24 cellular contexts compared by ENCODE assay signal in the genomic region with DNA sequence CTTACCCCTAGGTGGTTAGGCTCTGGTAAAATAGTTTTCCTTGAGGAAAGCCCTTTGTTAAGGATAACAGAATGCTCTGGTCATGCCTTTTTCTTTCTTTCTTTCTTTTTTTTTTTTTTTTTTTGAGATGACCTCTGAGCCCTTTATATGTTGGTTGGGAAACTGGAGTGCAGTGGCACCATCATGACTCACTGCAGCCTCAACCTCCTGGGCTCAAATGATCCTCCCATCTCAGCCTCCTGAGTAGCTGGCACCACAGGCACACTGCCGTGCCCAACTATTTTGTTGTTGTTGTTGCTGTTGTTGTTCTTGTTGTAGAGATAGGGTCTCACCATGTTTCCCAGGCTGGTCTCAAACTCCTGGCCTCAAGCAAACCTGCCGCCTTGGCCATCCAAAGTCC. TPM values are rescaled to one million over a fixed set of nuclear protein-coding genes. Genes with fewer than 3 reads are reported as not detected.
DNase-seq lines count a peak whose midpoint lies in the region; ATAC-seq and TF ChIP-seq lines count a peak whose summit lies in the region.
"Had no signal": no experiment of that assay in that cellular context is flagged by ENCODE, and none has a peak within 500 bp of the region (broad histone marks: within the 10 kb centered on the region; RNA-seq: fewer than 3 reads in every experiment).

No MANE protein-coding gene starts in this region.

- H3K27me3 Mint-ChIP-seq in activated CD4-positive, alpha-beta T cell treated with anti-CD3 and anti-CD28 coated beads, Interleukin-2, amount 10 ng/mL, durations not matched to agents 24 days and 14 days, result no peaks in the 10 kb centered on the region
- no peaks in the 10 kb centered on the region for H3K27me3 Mint-ChIP-seq in CD4-positive, alpha-beta T cell
- no peaks in the 10 kb centered on the region for H3K27me3 Mint-ChIP-seq in activated T-helper 2 cell treated with anti-CD3 and anti-CD28 coated beads, Interferon-gamma antibody, Interleukin-2, Interleukin-4, amounts not matched to agents 10 μg/mL and 5 μg/mL and 100 μg/mL, durations not matched to agents 14 hours and 24 hours and 36 hours (ENCODE audit: low read depth)
- H3K27me3 Mint-ChIP-seq in naive B cell, result no peaks in the 10 kb centered on the region

- H3K36me3 Mint-ChIP-seq in activated CD4-positive, alpha-beta T cell treated with anti-CD3 and anti-CD28 coated beads, Interleukin-2, amount 10 ng/mL, durations not matched to agents 24 days and 14 days (ENCODE audit: low read depth), result peaks cover 52% of the 10 kb centered on the region
- H3K36me3 Mint-ChIP-seq in CD4-positive, alpha-beta T cell (ENCODE audit: low read depth), result peaks cover 92% of the 10 kb centered on the region
- H3K36me3 Mint-ChIP-seq in activated T-helper 2 cell treated with anti-CD3 and anti-CD28 coated beads, Interferon-gamma antibody, Interleukin-2, Interleukin-4, amounts not matched to agents 10 μg/mL and 5 μg/mL and 100 μg/mL, durations not matched to agents 14 hours and 24 hours and 36 hours (ENCODE audit: low read depth), result peaks cover 76% of the 10 kb centered on the region
- peaks cover 11 to 28% of the 10 kb centered on the region in 2 donors for H3K36me3 Mint-ChIP-seq in naive B cell

- no peak overlapping the region for H3K4me3 ChIP-seq in uterus
- H3K4me3 ChIP-seq: pancreas, upper lobe of left lung had no signal

- H3K36me3 ChIP-seq in uterus, result no peaks in the 10 kb centered on the region
- H3K36me3 ChIP-seq: BE2C, pancreas had no signal

- TF ChIP-seq CTCF in CD4-positive, alpha-beta T cell (IDR thresholded peaks at IDR 0.05), result no peak
- TF ChIP-seq CTCF in uterus (IDR thresholded peaks at IDR 0.05), result no peak

- no peaks in the 10 kb centered on the region for H3K4me1 ChIP-seq in uterus
- H3K4me1 ChIP-seq: BE2C, pancreas had no signal

- TF ChIP-seq POLR2A in uterus (IDR thresholded peaks at IDR 0.05), result no peak

- peak overlapping the region; percentile 26 for H3K27ac ChIP-seq in CD4-positive, alpha-beta T cell (ENCODE audit: low read depth, low read length)
- no peak overlapping the region for H3K27ac ChIP-seq in uterus
- H3K27ac ChIP-seq: HL-60, pancreas, upper lobe of left lung, VCaP had no signal

- ATAC-seq in CD4-positive, alpha-beta T cell (ENCODE audit: poor library complexity), result no peak
- ATAC-seq in naive B cell (ENCODE audit: low read depth in 2 of 2) (no peak), GM21737 (IDR thresholded peaks at IDR 0.05; ENCODE audit: unreplicated experiment) (no peak)
- ATAC-seq: left cardiac atrium, pancreas, PC-3, right cardiac atrium had no signal

- intact Hi-C loops in activated CD4-positive, alpha-beta T cell treated with anti-CD3 and anti-CD28 coated beads, Interleukin-2, amount 10 ng/mL, durations not matched to agents 24 days and 14 days (cut with micrococcal nuclease), result loop anchor here (2.0 to 5.0 kb wide), 2 partner anchors 41 to 61 kb away; partner anchors contain the start of gene CCM2
- intact Hi-C loops in CD4-positive, alpha-beta T cell (cut with DNase I, micrococcal nuclease), result no loop called here
- intact Hi-C loops in activated T-helper 2 cell treated with anti-CD3 and anti-CD28 coated beads, Interferon-gamma antibody, Interleukin-2, Interleukin-4, amounts not matched to agents 10 μg/mL and 5 μg/mL and 100 μg/mL, durations not matched to agents 14 hours and 24 hours and 36 hours (cut with micrococcal nuclease), result no loop called here
- intact Hi-C loops in uterus (cut with DNase I; ENCODE audit: low total_unique reads), result no loop called here

- CTCF ChIA-PET in CD4-positive, alpha-beta T cell (lab: Charles Lee), result no interaction called here

- no peaks in the 10 kb centered on the region for H3K9me3 Mint-ChIP-seq in activated CD4-positive, alpha-beta T cell treated with anti-CD3 and anti-CD28 coated beads, Interleukin-2, amount 10 ng/mL, durations not matched to agents 24 days and 14 days
- H3K9me3 Mint-ChIP-seq in CD4-positive, alpha-beta T cell, result no peaks in the 10 kb centered on the region
- H3K9me3 Mint-ChIP-seq in activated T-helper 2 cell treated with anti-CD3 and anti-CD28 coated beads, Interferon-gamma antibody, Interleukin-2, Interleukin-4, amounts not matched to agents 10 μg/mL and 5 μg/mL and 100 μg/mL, durations not matched to agents 14 hours and 24 hours and 36 hours, result no peaks in the 10 kb centered on the region
- no peaks in the 10 kb centered on the region for H3K9me3 Mint-ChIP-seq in naive B cell
- H3K9me3 Mint-ChIP-seq: nephron had no signal

- H3K9me3 ChIP-seq in CD4-positive, alpha-beta T cell (ENCODE audit: control insufficient read depth, low read length), result no peaks in the 10 kb centered on the region
- H3K9me3 ChIP-seq in uterus, result no peaks in the 10 kb centered on the region
- H3K9me3 ChIP-seq: BE2C, pancreas, upper lobe of left lung had no signal

- no peak for DNase-seq in activated CD4-positive, alpha-beta T cell treated with anti-CD3 and anti-CD28 coated beads, Interleukin-2, amount 10 ng/mL, durations not matched to agents 24 days and 14 days
- DNase-seq in activated CD4-positive, alpha-beta T cell treated with anti-CD3 and anti-CD28 coated beads for 4 hours, result no peak
- no peak for DNase-seq in CD4-positive, alpha-beta T cell
- no peak for DNase-seq in activated T-helper 2 cell treated with anti-CD3 and anti-CD28 coated beads, Interferon-gamma antibody, Interleukin-2, Interleukin-4, amounts not matched to agents 10 μg/mL and 5 μg/mL and 100 μg/mL, durations not matched to agents 14 hours and 24 hours and 36 hours (ENCODE audit: low spot score)
- no peak for DNase-seq in naive B cell
- no peak for DNase-seq in uterus
- DNase-seq in COR-L47 (lab: John Stamatoyannopoulos, UW), result no peak
- DNase-seq: activated CD4-positive, alpha-beta T cell treated with anti-CD3 and anti-CD28 coated beads, Interleukin-2, amount 50 U/mL, for 4 hours; BE2C; dermis blood vessel endothelial cell; EL; left cardiac atrium; mesendoderm; NCI-H2081; NCI-H446; pancreas; PC-3; right cardiac atrium; SIG-M5; upper lobe of left lung had no signal

- H3K27ac Mint-ChIP-seq in activated CD4-positive, alpha-beta T cell treated with anti-CD3 and anti-CD28 coated beads, Interleukin-2, amount 10 ng/mL, durations not matched to agents 24 days and 14 days, result peak overlapping the region; percentile 66
- peak overlapping the region; percentile 72 for H3K27ac Mint-ChIP-seq in CD4-positive, alpha-beta T cell
- peak overlapping the region; percentile 72 for H3K27ac Mint-ChIP-seq in activated T-helper 2 cell treated with anti-CD3 and anti-CD28 coated beads, Interferon-gamma antibody, Interleukin-2, Interleukin-4, amounts not matched to agents 10 μg/mL and 5 μg/mL and 100 μg/mL, durations not matched to agents 14 hours and 24 hours and 36 hours
- H3K27ac Mint-ChIP-seq in naive B cell, result peak overlapping the region in 5 of 6 donors; percentile 52 to 91 (median 67)
- H3K27ac Mint-ChIP-seq: nephron had no signal

- peaks cover 40% of the 10 kb centered on the region for H3K4me1 Mint-ChIP-seq in activated CD4-positive, alpha-beta T cell treated with anti-CD3 and anti-CD28 coated beads, Interleukin-2, amount 10 ng/mL, durations not matched to agents 24 days and 14 days
- peaks cover 70% of the 10 kb centered on the region for H3K4me1 Mint-ChIP-seq in CD4-positive, alpha-beta T cell (ENCODE audit: low read depth)
- H3K4me1 Mint-ChIP-seq in activated T-helper 2 cell treated with anti-CD3 and anti-CD28 coated beads, Interferon-gamma antibody, Interleukin-2, Interleukin-4, amounts not matched to agents 10 μg/mL and 5 μg/mL and 100 μg/mL, durations not matched to agents 14 hours and 24 hours and 36 hours (ENCODE audit: low read depth), result peaks cover 46% of the 10 kb centered on the region
- H3K4me1 Mint-ChIP-seq in naive B cell, result peaks cover 40 to 75% (median 64%) of the 10 kb centered on the region in 3 donors
- H3K4me1 Mint-ChIP-seq: nephron had no signal

- H3K4me3 Mint-ChIP-seq in activated CD4-positive, alpha-beta T cell treated with anti-CD3 and anti-CD28 coated beads, Interleukin-2, amount 10 ng/mL, durations not matched to agents 24 days and 14 days, result no peak overlapping the region
- H3K4me3 Mint-ChIP-seq in CD4-positive, alpha-beta T cell, result no peak overlapping the region
- H3K4me3 Mint-ChIP-seq in activated T-helper 2 cell treated with anti-CD3 and anti-CD28 coated beads, Interferon-gamma antibody, Interleukin-2, Interleukin-4, amounts not matched to agents 10 μg/mL and 5 μg/mL and 100 μg/mL, durations not matched to agents 14 hours and 24 hours and 36 hours (ENCODE audit: low read depth), result no peak overlapping the region
- H3K4me3 Mint-ChIP-seq in naive B cell, result peak overlapping the region in 1 of 8 donors; percentile 82
- H3K4me3 Mint-ChIP-seq: nephron had no signal

- H3K27me3 ChIP-seq in CD4-positive, alpha-beta T cell (ENCODE audit: control insufficient read depth, insufficient read depth, low read length), result no peaks in the 10 kb centered on the region
- H3K27me3 ChIP-seq in uterus, result no peaks in the 10 kb centered on the region
- H3K27me3 ChIP-seq: BE2C, pancreas, upper lobe of left lung had no signal

- POLR2A ChIA-PET in CD4-positive, alpha-beta T cell (lab: Charles Lee), result no interaction called here

RNA-seq across cellular contexts. Expression of gene NACAD, which starts 27.4 kb away (rescaled TPM):
- 0.09 and 0.31 TPM in 2 replicates for total RNA-seq in activated CD4-positive, alpha-beta T cell treated with anti-CD3 and anti-CD28 coated beads, Interleukin-2, amount 10 ng/mL, durations not matched to agents 24 days and 14 days
- under 1 TPM; 0.08 to 0.14 TPM for total RNA-seq in CD4-positive, alpha-beta T cell
- 0.30 and 0.52 TPM in 2 replicates for total RNA-seq in activated T-helper 2 cell treated with anti-CD3 and anti-CD28 coated beads, Interferon-gamma antibody, Interleukin-2, Interleukin-4, amounts not matched to agents 10 μg/mL and 5 μg/mL and 100 μg/mL, durations not matched to agents 14 hours and 24 hours and 36 hours
- polyA plus RNA-seq in naive B cell (ENCODE audit: low read depth in 6 of 6), result not detected
- total RNA-seq in uterus, result 10 to 100 TPM in 1 of 4 donors, 1 to 10 TPM in 2, under 1 TPM in 1; 0.51 to 26.9 (median 5.4) TPM

RNA-seq across cellular contexts. Expression of gene TBRG4, which starts 50.1 kb away (rescaled TPM):
- total RNA-seq in activated CD4-positive, alpha-beta T cell treated with anti-CD3 and anti-CD28 coated beads, Interleukin-2, amount 10 ng/mL, durations not matched to agents 24 days and 14 days, result 192 and 198 TPM in 2 replicates
- total RNA-seq in CD4-positive, alpha-beta T cell, result 100 to 1,000 TPM; 104 to 105 TPM
- 167 and 180 TPM in 2 replicates for total RNA-seq in activated T-helper 2 cell treated with anti-CD3 and anti-CD28 coated beads, Interferon-gamma antibody, Interleukin-2, Interleukin-4, amounts not matched to agents 10 μg/mL and 5 μg/mL and 100 μg/mL, durations not matched to agents 14 hours and 24 hours and 36 hours
- 10 to 100 TPM; 26.5 to 49.9 (median 40.6) TPM for polyA plus RNA-seq in naive B cell (ENCODE audit: low read depth in 6 of 6)
- total RNA-seq in uterus, result 10 to 100 TPM in 3 of 4 donors, 1 to 10 TPM in 1; 7.4 to 51.2 (median 42.5) TPM
